8 cellular contexts compared by ENCODE assay signal in genomic region chr6:135054575-135055498, GRCh38. TPM values are rescaled to one million over a fixed set of nuclear protein-coding genes. Genes with fewer than 3 reads are reported as not detected.
DNase-seq lines count a peak whose midpoint lies in the region; ATAC-seq lines count a peak whose summit lies in the region.

TSS of gene HBS1L (minus strand) at chr6:135054822. CDS start at chr6:135054691, 131 bp downstream.

- ATAC-seq in GM19023 (IDR thresholded peaks at IDR 0.05; ENCODE audit: unreplicated experiment): peak; percentile 98
- peak; percentile 98 for ATAC-seq in HG03280 (IDR thresholded peaks at IDR 0.05; ENCODE audit: unreplicated experiment)

- peaks cover 0 to 1% (median 0%) of the 10 kb centered on the region in 3 donors for H3K36me3 Mint-ChIP-seq in immature natural killer cell

- H3K27me3 Mint-ChIP-seq in immature natural killer cell (ENCODE audit: low read depth in 3 of 3): peaks cover 8 to 13% (median 9%) of the 10 kb centered on the region in 3 donors

- DNase-seq in AG08396 (ENCODE audit: low spot score) (peak; percentile 98), NCI-H345 treated with DMSO at 0.1 percent for 48 hours (lab: John Stamatoyannopoulos, UW; ENCODE audit: unreplicated experiment) (peak; percentile 95), immature natural killer cell (peak; percentile 94 to 96 (median 95)), smooth muscle cell of the brain vasculature (ENCODE audit: low read depth, low spot score) (peak; percentile 98)
- peak; percentile 85 to 93 (median 91) for DNase-seq in activated CD4-positive, CD25-positive, alpha-beta regulatory T cell (lab: John Stamatoyannopoulos, UW)
- DNase-seq in central memory CD4-positive, alpha-beta T cell: peak; percentile 97

- H3K4me1 Mint-ChIP-seq in immature natural killer cell: peaks cover 36 to 49% of the 10 kb centered on the region in 2 donors

- peak within 1 kb of the TSS; percentile 93 to 99 (median 96) for H3K27ac Mint-ChIP-seq in immature natural killer cell

- no peaks in the 10 kb centered on the region for H3K9me3 Mint-ChIP-seq in immature natural killer cell

- H3K4me3 Mint-ChIP-seq in immature natural killer cell: peak within 1 kb of the TSS; percentile 94 to 99 (median 96)

RNA-seq across cellular contexts. Expression of gene HBS1L, which starts in this region (rescaled TPM):
- 10 to 100 TPM; 29.0 to 38.7 (median 32.4) TPM for polyA plus RNA-seq in immature natural killer cell

Comparison
In these comparisons a context has a peak if more than half of its experiments do, and no peak if none do; other contexts are left out.
1. Peak in every context shown above with its lines: DNase-seq and ATAC-seq.